In genomic region chrX:113019958-113020357, GRCh38 we compare ENCODE assay signal across 23 cellular contexts.
DNase-seq lines count a peak whose midpoint lies in the region; FAIRE-seq and TF ChIP-seq lines count a peak whose summit lies in the region.
"Had no signal": no experiment of that assay in that cellular context is flagged by ENCODE, and none has a peak within 500 bp of the region (broad histone marks: within the 10 kb centered on the region; RNA-seq: fewer than 3 reads in every experiment).

No MANE protein-coding gene starts in this region.

- no peaks in the 10 kb centered on the region for H3K9me3 ChIP-seq in small intestine (ENCODE audit: control insufficient read depth, low read depth)
- H3K9me3 ChIP-seq: A549; BLaER1 treated with 17β-estradiol and CSF1 and Interleukin-3, amounts not matched to agents 10 nM and 100 nM had no signal

- H3K27ac ChIP-seq in small intestine (ENCODE audit: low read depth in 1 of 2, low read length in 1 of 2), result no peak overlapping the region
- H3K27ac ChIP-seq: 22Rv1; A549; BLaER1 treated with 17β-estradiol and CSF1 and Interleukin-3, amounts not matched to agents 10 nM and 100 nM; C4-2B had no signal

- H3K4me1 ChIP-seq in small intestine (ENCODE audit: control insufficient read depth in 2 of 2, insufficient read depth in 1 of 2, low read depth in 1 of 2, low read length in 1 of 2), result no peaks in the 10 kb centered on the region
- H3K4me1 ChIP-seq: A549; BLaER1 treated with 17β-estradiol and CSF1 and Interleukin-3, amounts not matched to agents 10 nM and 100 nM had no signal

- TF ChIP-seq CTCF in LNCaP clone FGC (IDR thresholded peaks at IDR 0.05; ENCODE audit: control insufficient read depth, extremely low read depth, insufficient read depth), result no peak

- FAIRE-seq in small intestine (lab: Jason Lieb, UNC), result no peak
- FAIRE-seq in GM19239 (lab: Jason Lieb, UNC), result no peak
- FAIRE-seq: A549, GM12878, GM12892, GM18507 had no signal

- H3K4me3 ChIP-seq in LNCaP clone FGC (ENCODE audit: low read depth, low read length) (no peak overlapping the region), small intestine (ENCODE audit: low read depth in 1 of 2, low read length in 2 of 2) (no peak overlapping the region)
- H3K4me3 ChIP-seq: A549; BLaER1 treated with 17β-estradiol and CSF1 and Interleukin-3, amounts not matched to agents 10 nM and 100 nM; GM12878 had no signal

- DNase-seq in LNCaP clone FGC (ENCODE audit: low read depth) (peak; percentile 75), NCI-H524 treated with DMSO at 0.1 percent for 48 hours (lab: John Stamatoyannopoulos, UW) (peak; percentile 43), small intestine (peak; percentile 14), NCI-H1092 (lab: John Stamatoyannopoulos, UW) (no peak), GM19239 (ENCODE audit: insufficient read length, low spot score) (no peak)
- DNase-seq: AML-193; CD4-positive, alpha-beta memory T cell; CD8-positive, alpha-beta memory T cell; COR-L47; DMS 273 treated with DMSO at 0.1 percent for 48 hours; DMS153; DMS53; DMS79; DND-41; EL; GDM1 had no signal

- H3K27me3 ChIP-seq in small intestine (ENCODE audit: control insufficient read depth in 2 of 2, insufficient read depth in 2 of 2, low read length in 2 of 2), result no peaks in the 10 kb centered on the region

- no peaks in the 10 kb centered on the region for H3K36me3 ChIP-seq in small intestine (ENCODE audit: control insufficient read depth in 2 of 2, insufficient read depth in 2 of 2, low read length in 2 of 2)
- H3K36me3 ChIP-seq: BLaER1 treated with 17β-estradiol and CSF1 and Interleukin-3, amounts not matched to agents 10 nM and 100 nM had no signal

Comparison
In these comparisons a context has a peak if more than half of its experiments do, and no peak if none do; other contexts are left out.
1. DNase-seq: peak in LNCaP clone FGC (single experiment), NCI-H524 treated with DMSO at 0.1 percent for 48 hours (single experiment) and small intestine (single experiment); none in NCI-H1092 (single experiment) and GM19239 (single experiment).